Comparison of ENCODE assay signal across 11 cellular contexts in genomic region chr12:104721065-104721458, GRCh38.
DNase-seq lines count a peak whose midpoint lies in the region; ATAC-seq and TF ChIP-seq lines count a peak whose summit lies in the region.
"Had no signal": no experiment of that assay in that cellular context is flagged by ENCODE, and none has a peak within 500 bp of the region (broad histone marks: within the 10 kb centered on the region; RNA-seq: fewer than 3 reads in every experiment).

No MANE protein-coding gene starts in this region.

- H3K36me3 Mint-ChIP-seq in CD14-positive monocyte (peaks cover 25 to 29% of the 10 kb centered on the region in 2 donors), osteocyte (ENCODE audit: unreplicated experiment) (no peaks in the 10 kb centered on the region)
- H3K36me3 Mint-ChIP-seq in dendritic cell treated with granulocyte-macrophage colony-stimulating factor and Interleukin-4, amounts not matched to agents 40 ng/mL and 50 ng/mL, for 4 days (ENCODE audit: low read depth), result peaks cover 39% of the 10 kb centered on the region
- H3K36me3 Mint-ChIP-seq: brain had no signal

- peaks cover 0 to 2% (median 0%) of the 10 kb centered on the region in 7 donors for H3K9me3 Mint-ChIP-seq in CD14-positive monocyte
- H3K9me3 Mint-ChIP-seq in dendritic cell treated with granulocyte-macrophage colony-stimulating factor and Interleukin-4, amounts not matched to agents 40 ng/mL and 50 ng/mL, for 4 days, result no peaks in the 10 kb centered on the region
- no peaks in the 10 kb centered on the region for H3K9me3 Mint-ChIP-seq in osteocyte (ENCODE audit: unreplicated experiment)
- H3K9me3 Mint-ChIP-seq: brain had no signal

- H3K4me1 Mint-ChIP-seq in CD14-positive monocyte, result peaks cover 33% of the 10 kb centered on the region
- H3K4me1 Mint-ChIP-seq in dendritic cell treated with granulocyte-macrophage colony-stimulating factor and Interleukin-4, amounts not matched to agents 40 ng/mL and 50 ng/mL, for 4 days (ENCODE audit: low read depth), result peaks cover 68% of the 10 kb centered on the region
- H3K4me1 Mint-ChIP-seq in osteocyte (ENCODE audit: unreplicated experiment), result peaks cover 34% of the 10 kb centered on the region

- H3K27ac Mint-ChIP-seq in CD14-positive monocyte (peak overlapping the region; percentile 91 to 98 (median 96)), osteocyte (ENCODE audit: unreplicated experiment) (peak overlapping the region; percentile 78)
- peak overlapping the region; percentile 94 for H3K27ac Mint-ChIP-seq in dendritic cell treated with granulocyte-macrophage colony-stimulating factor and Interleukin-4, amounts not matched to agents 40 ng/mL and 50 ng/mL, for 4 days

- H3K36me3 ChIP-seq in HUES48 (ENCODE audit: control insufficient read depth, insufficient read depth, low read length), result no peaks in the 10 kb centered on the region
- H3K36me3 ChIP-seq: pancreas had no signal

- no peak for TF ChIP-seq CTCF in CD14-positive monocyte (IDR thresholded peaks at IDR 0.05)
- no peak for TF ChIP-seq CTCF in osteocyte (IDR thresholded peaks at IDR 0.05)

- no peaks in the 10 kb centered on the region for H3K9me3 ChIP-seq in HUES48 (ENCODE audit: control insufficient read depth, insufficient read depth, low read length)
- H3K9me3 ChIP-seq: pancreas had no signal

- H3K4me1 ChIP-seq in HUES48 (ENCODE audit: control insufficient read depth, insufficient read depth, low read length), result peaks cover 27% of the 10 kb centered on the region
- H3K4me1 ChIP-seq: pancreas had no signal

- peak overlapping the region; percentile 80 to 95 for H3K4me3 Mint-ChIP-seq in CD14-positive monocyte
- peak overlapping the region; percentile 72 for H3K4me3 Mint-ChIP-seq in dendritic cell treated with granulocyte-macrophage colony-stimulating factor and Interleukin-4, amounts not matched to agents 40 ng/mL and 50 ng/mL, for 4 days
- no peak overlapping the region for H3K4me3 Mint-ChIP-seq in osteocyte (ENCODE audit: unreplicated experiment)

- no peaks in the 10 kb centered on the region for H3K27me3 ChIP-seq in HUES48 (ENCODE audit: control insufficient read depth, insufficient read depth, low read length)
- H3K27me3 ChIP-seq: pancreas had no signal

- DNase-seq in CD14-positive monocyte (ENCODE audit: low spot score) (no peak), osteocyte (ENCODE audit: extremely low spot score, unreplicated experiment) (no peak), NCI-H2081 treated with DMSO at 0.1 percent for 48 hours (lab: John Stamatoyannopoulos, UW) (no peak), NCI-H1092 (lab: John Stamatoyannopoulos, UW) (no peak), COR-L47 (lab: John Stamatoyannopoulos, UW) (no peak)
- DNase-seq: Karpas-422, pancreas had no signal

- no peak for ATAC-seq in GM19035 (IDR thresholded peaks at IDR 0.05; ENCODE audit: unreplicated experiment)

- no peak overlapping the region for H3K9ac ChIP-seq in HUES48 (ENCODE audit: low read depth, low read length)

- H3K27me3 Mint-ChIP-seq in CD14-positive monocyte (ENCODE audit: low read depth in 3 of 3) (no peaks in the 10 kb centered on the region), osteocyte (ENCODE audit: unreplicated experiment) (no peaks in the 10 kb centered on the region)
- no peaks in the 10 kb centered on the region for H3K27me3 Mint-ChIP-seq in dendritic cell treated with granulocyte-macrophage colony-stimulating factor and Interleukin-4, amounts not matched to agents 40 ng/mL and 50 ng/mL, for 4 days
- H3K27me3 Mint-ChIP-seq: brain had no signal

- intact Hi-C loops in CD14-positive monocyte (cut with micrococcal nuclease), result loop anchor here in 1 of 2 donors (5.0 kb wide), 1 partner anchor 36 kb away; no protein-coding TSS in a partner anchor
- intact Hi-C loops in dendritic cell treated with granulocyte-macrophage colony-stimulating factor and Interleukin-4, amounts not matched to agents 40 ng/mL and 50 ng/mL, for 4 days (cut with micrococcal nuclease), result loop anchor here (10.0 kb wide), 1 partner anchor 336 kb away; no protein-coding TSS in a partner anchor

- no peak overlapping the region for H3K4me3 ChIP-seq in HUES48 (ENCODE audit: low read depth, low read length)

- peak overlapping the region; percentile 64 for H3K27ac ChIP-seq in HUES48 (ENCODE audit: low read depth, low read length)
